1 cellular context compared by ENCODE assay signal in genomic region chr5:161442471-161442870, GRCh38.
TF ChIP-seq lines count a peak whose summit lies in the region.

No MANE protein-coding gene starts in this region.

TF ChIP-seq in WTC11, 78 proteins besides CTCF, POLR2A, EP300 and RAD21 (continued from another document):
- no peak for TF ChIP-seq ATF6 (CRISPR knock-in tag; IDR thresholded peaks at IDR 0.05)
- no peak for TF ChIP-seq ZNF423 (CRISPR knock-in tag; IDR thresholded peaks at IDR 0.05)
- TF ChIP-seq HMGA2 (CRISPR knock-in tag; IDR thresholded peaks at IDR 0.05) = no peak
- no peak for TF ChIP-seq ZBTB43 (CRISPR knock-in tag; IDR thresholded peaks at IDR 0.05)
- TF ChIP-seq NFATC4 (CRISPR knock-in tag; IDR thresholded peaks at IDR 0.05) = no peak
- no peak for TF ChIP-seq ZNF138 (CRISPR knock-in tag; conservative IDR thresholded peaks at IDR 0.05)
- TF ChIP-seq RORB (CRISPR knock-in tag; IDR thresholded peaks at IDR 0.05) = no peak
- TF ChIP-seq NR1H2 (CRISPR knock-in tag; IDR thresholded peaks at IDR 0.05) = no peak
